Comparison of ENCODE assay signal across 18 cellular contexts in genomic region chr14:37428954-37429353, GRCh38.
DNase-seq lines count a peak whose midpoint lies in the region; ATAC-seq, FAIRE-seq and TF ChIP-seq lines count a peak whose summit lies in the region.
"Had no signal": no experiment of that assay in that cellular context is flagged by ENCODE, and none has a peak within 500 bp of the region (broad histone marks: within the 10 kb centered on the region; RNA-seq: fewer than 3 reads in every experiment).

No MANE protein-coding gene starts in this region.

- H2AFZ ChIP-seq in mammary epithelial cell (ENCODE audit: low read depth, low read length): no peak overlapping the region

- no peak for ATAC-seq in natural killer cell treated with Interleukin-12 subunit alpha and Interleukin-12 subunit beta and Interleukin-15 and Interleukin-18, amount 100 ng/mL, for 72 hours
- ATAC-seq: GM12878, HCT116 had no signal

- H3K4me1 Mint-ChIP-seq in mesothelial cell of epicardium (peaks cover 19% of the 10 kb centered on the region), type B pancreatic cell (ENCODE audit: unreplicated experiment) (no peaks in the 10 kb centered on the region)
- no peaks in the 10 kb centered on the region for H3K4me1 Mint-ChIP-seq in natural killer cell treated with Interleukin-12 subunit alpha and Interleukin-12 subunit beta and Interleukin-15 and Interleukin-18, amount 100 ng/mL, for 72 hours (ENCODE audit: low read depth in 2 of 2)
- H3K4me1 Mint-ChIP-seq: CD14-positive monocyte had no signal

- H3K36me3 ChIP-seq in mammary epithelial cell (ENCODE audit: insufficient read depth, low read length) (no peaks in the 10 kb centered on the region), breast epithelium (no peaks in the 10 kb centered on the region), bronchial epithelial cell (ENCODE audit: control insufficient read depth, insufficient read depth, low read length) (no peaks in the 10 kb centered on the region)
- H3K36me3 ChIP-seq: SJCRH30 had no signal

- 44% methylated on average over 1 of the region's 1 CpG for WGBS in mammary epithelial cell (ENCODE audit: low coverage, missing lambda C conversion rate)

- H3K27ac Mint-ChIP-seq in mesothelial cell of epicardium: peak overlapping the region; percentile 99
- peak overlapping the region; percentile 74 for H3K27ac Mint-ChIP-seq in type B pancreatic cell
- H3K27ac Mint-ChIP-seq in natural killer cell treated with Interleukin-12 subunit alpha and Interleukin-12 subunit beta and Interleukin-15 and Interleukin-18, amount 100 ng/mL, for 72 hours: no peak overlapping the region
- H3K27ac Mint-ChIP-seq: CD14-positive monocyte had no signal

- H3K27me3 ChIP-seq in mammary epithelial cell (ENCODE audit: insufficient read depth, low read length) (no peaks in the 10 kb centered on the region), breast epithelium (no peaks in the 10 kb centered on the region), bronchial epithelial cell (ENCODE audit: control insufficient read depth, insufficient read depth, low read length) (no peaks in the 10 kb centered on the region)
- H3K27me3 ChIP-seq: SJCRH30 had no signal

- H3K27me3 Mint-ChIP-seq in mesothelial cell of epicardium (ENCODE audit: low read depth) (no peaks in the 10 kb centered on the region), type B pancreatic cell (no peaks in the 10 kb centered on the region)
- no peaks in the 10 kb centered on the region for H3K27me3 Mint-ChIP-seq in natural killer cell treated with Interleukin-12 subunit alpha and Interleukin-12 subunit beta and Interleukin-15 and Interleukin-18, amount 100 ng/mL, for 72 hours

- in situ Hi-C loops in mammary epithelial cell (cut with MboI; ENCODE audit: low sequenced_read_pairs in 2 of 2): no loop called here

- no peak for TF ChIP-seq POLR2A in breast epithelium (IDR thresholded peaks at IDR 0.05)

- H3K36me3 Mint-ChIP-seq in mesothelial cell of epicardium: peaks cover 19% of the 10 kb centered on the region
- no peaks in the 10 kb centered on the region for H3K36me3 Mint-ChIP-seq in type B pancreatic cell
- H3K36me3 Mint-ChIP-seq in natural killer cell treated with Interleukin-12 subunit alpha and Interleukin-12 subunit beta and Interleukin-15 and Interleukin-18, amount 100 ng/mL, for 72 hours: peaks cover 6% of the 10 kb centered on the region
- H3K36me3 Mint-ChIP-seq: CD14-positive monocyte had no signal

- H3K9me3 ChIP-seq in mammary epithelial cell (replicated peaks; ENCODE audit: insufficient read depth, low read length) (no peaks in the 10 kb centered on the region), breast epithelium (no peaks in the 10 kb centered on the region)
- H3K9me3 ChIP-seq: SJCRH30 had no signal

- no peak overlapping the region for H3K9ac ChIP-seq in mammary epithelial cell (ENCODE audit: insufficient read depth, low read length)

- DNase-seq in mammary epithelial cell (peak; percentile 25), breast epithelium (ENCODE audit: low spot score in 2 of 2) (no peak), bronchial epithelial cell (ENCODE audit: low read depth) (peak; percentile 77), mesothelial cell of epicardium (ENCODE audit: low spot score in 2 of 2, unreplicated experiment in 2 of 2) (no peak), type B pancreatic cell (ENCODE audit: extremely low spot score, unreplicated experiment) (no peak), NCI-H526 (lab: John Stamatoyannopoulos, UW) (no peak)
- no peak for DNase-seq in stimulated activated CD8-positive, alpha-beta memory T cell treated with anti-CD3 and anti-CD28 coated beads, Interleukin-4, amount 100 ng/mL, for 48 hours
- DNase-seq in natural killer cell treated with Interleukin-12 subunit alpha and Interleukin-12 subunit beta and Interleukin-15 and Interleukin-18, amount 100 ng/mL, for 72 hours (ENCODE audit: low spot score): no peak
- DNase-seq: 8988T, GOT3, KBM-7, NCI-H1105, NCI-H1694, NCI-H748 treated with DMSO at 0.1 percent for 48 hours, SJCRH30 had no signal

- dilution Hi-C loops in mammary epithelial cell (cut with HindIII; ENCODE audit: low sequenced_read_pairs): no loop called here

- H3K4me2 ChIP-seq in mammary epithelial cell (ENCODE audit: insufficient read depth, low read depth, low read length): peak overlapping the region; percentile 75

- no peak overlapping the region for H3K27ac ChIP-seq in mammary epithelial cell (ENCODE audit: insufficient read depth, low read depth, low read length)
- H3K27ac ChIP-seq in breast epithelium: no peak overlapping the region
- H3K27ac ChIP-seq: SJCRH30 had no signal

- CTCF ChIA-PET in mammary epithelial cell (lab: Charles Lee; ENCODE audit: low non-redundant PET): no interaction called here

- no peaks in the 10 kb centered on the region for H3K79me2 ChIP-seq in mammary epithelial cell (ENCODE audit: insufficient read depth, low read length)

- H3K4me3 ChIP-seq in mammary epithelial cell (replicated peaks in 1 of 3; ENCODE audit: insufficient read depth in 1 of 3, low read depth in 2 of 3, low read length in 3 of 3): no peak overlapping the region
- H3K4me3 ChIP-seq in breast epithelium: no peak overlapping the region
- no peak overlapping the region for H3K4me3 ChIP-seq in bronchial epithelial cell (ENCODE audit: low read depth, low read length)
- H3K4me3 ChIP-seq: GM12878, SJCRH30 had no signal

- no peak for TF ChIP-seq CTCF in mammary epithelial cell (conservative IDR thresholded peaks at IDR 0.05 in 1 of 2, IDR thresholded peaks at IDR 0.05 in 1 of 2; ENCODE audit: extremely low read depth in 1 of 2, insufficient read depth in 1 of 2, low read depth in 1 of 2, low read length in 2 of 2)
- TF ChIP-seq CTCF in breast epithelium (IDR thresholded peaks at IDR 0.05): no peak
- no peak for TF ChIP-seq CTCF in bronchial epithelial cell (IDR thresholded peaks at IDR 0.05; ENCODE audit: insufficient read depth, low read length, severe bottlenecking)
- TF ChIP-seq CTCF in mesothelial cell of epicardium (IDR thresholded peaks at IDR 0.05; ENCODE audit: unreplicated experiment): no peak
- TF ChIP-seq CTCF in type B pancreatic cell (conservative IDR thresholded peaks at IDR 0.05): no peak

- intact Hi-C loops in mammary epithelial cell (cut with micrococcal nuclease): no loop called here
- intact Hi-C loops in breast epithelium (cut with DNase I; ENCODE audit: low total_unique reads): no loop called here

- H4K20me1 ChIP-seq in mammary epithelial cell (ENCODE audit: insufficient read depth, low read length): no peaks in the 10 kb centered on the region

- no peaks in the 10 kb centered on the region for H3K4me1 ChIP-seq in mammary epithelial cell (ENCODE audit: insufficient read depth, low read length)
- no peaks in the 10 kb centered on the region for H3K4me1 ChIP-seq in breast epithelium
- H3K4me1 ChIP-seq: SJCRH30 had no signal

- BruUV-seq in mammary epithelial cell (replicated peaks; lab: Mats Ljungman, UMichigan): no TSS peak

- FAIRE-seq in bronchial epithelial cell (lab: Jason Lieb, UNC): no peak
- FAIRE-seq: GM12878 had no signal

- H3K4me3 Mint-ChIP-seq in mesothelial cell of epicardium (peak overlapping the region; percentile 35), type B pancreatic cell (peak overlapping the region; percentile 71)
- H3K4me3 Mint-ChIP-seq in natural killer cell treated with Interleukin-12 subunit alpha and Interleukin-12 subunit beta and Interleukin-15 and Interleukin-18, amount 100 ng/mL, for 72 hours: no peak overlapping the region
- H3K4me3 Mint-ChIP-seq: CD14-positive monocyte had no signal

- peaks cover 20% of the 10 kb centered on the region for H3K9me3 Mint-ChIP-seq in mesothelial cell of epicardium
- H3K9me3 Mint-ChIP-seq in type B pancreatic cell: no peaks in the 10 kb centered on the region
- peaks cover 14% of the 10 kb centered on the region for H3K9me3 Mint-ChIP-seq in natural killer cell treated with Interleukin-12 subunit alpha and Interleukin-12 subunit beta and Interleukin-15 and Interleukin-18, amount 100 ng/mL, for 72 hours

Comparison
In these comparisons a context has a peak if more than half of its experiments do, and no peak if none do; other contexts are left out.
1. DNase-seq: peak in mammary epithelial cell (single experiment) and bronchial epithelial cell (single experiment); none in breast epithelium (0 of 2), mesothelial cell of epicardium (0 of 2), type B pancreatic cell (single experiment), stimulated activated CD8-positive, alpha-beta memory T cell treated with anti-CD3 and anti-CD28 coated beads, Interleukin-4, amount 100 ng/mL, for 48 hours (single experiment), NCI-H526 (0 of 2) and natural killer cell treated with Interleukin-12 subunit alpha and Interleukin-12 subunit beta and Interleukin-15 and Interleukin-18, amount 100 ng/mL, for 72 hours (single experiment).
2. H3K27ac Mint-ChIP-seq: peak in mesothelial cell of epicardium (single experiment) and type B pancreatic cell (single experiment); none in natural killer cell treated with Interleukin-12 subunit alpha and Interleukin-12 subunit beta and Interleukin-15 and Interleukin-18, amount 100 ng/mL, for 72 hours (0 of 2).